ENCODE assay signal across 1 cellular context in the genomic region with DNA sequence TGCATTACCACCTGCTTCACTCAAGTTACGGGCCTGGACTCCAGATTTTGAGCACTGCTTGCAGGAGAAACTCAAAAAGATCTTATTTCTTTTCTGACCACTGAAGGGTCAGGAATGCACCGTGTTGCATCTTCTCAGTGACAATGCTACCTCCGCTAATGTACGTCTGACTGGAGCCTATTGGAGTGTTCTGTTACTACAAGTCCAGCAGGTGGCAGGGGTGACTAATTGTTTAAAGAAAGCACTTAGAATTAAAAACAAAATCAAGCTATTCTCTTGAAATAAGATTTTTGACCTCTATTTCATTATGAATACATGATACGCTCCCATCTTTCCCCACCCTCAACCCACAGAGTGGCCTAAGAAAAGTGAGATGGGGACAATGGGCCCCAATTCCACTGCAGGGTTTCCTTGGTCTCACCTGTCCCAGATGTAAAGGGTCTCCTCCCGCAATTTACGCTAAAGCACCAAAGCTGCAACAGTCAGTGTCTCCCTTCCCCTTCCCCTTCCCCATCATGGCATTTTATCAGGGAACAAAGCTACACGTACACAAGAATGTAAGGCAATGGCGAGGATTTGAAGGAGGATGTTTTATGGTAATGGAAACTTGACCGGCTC.
TF ChIP-seq lines count a peak whose summit lies in the region.

No MANE protein-coding gene starts in this region.

TF ChIP-seq in IMR-90, 13 proteins besides CTCF, POLR2A, EP300 and RAD21:
- TF ChIP-seq SMC3 (IDR thresholded peaks at IDR 0.05; ENCODE audit: low read depth, low read length) (peak; percentile 59), BHLHE40 (IDR thresholded peaks at IDR 0.05; ENCODE audit: low read depth, low read length) (no peak)
TF ChIP-seq in IMR-90: peak in this region for 1.
